9 cellular contexts compared by ENCODE assay signal in the genomic region with DNA sequence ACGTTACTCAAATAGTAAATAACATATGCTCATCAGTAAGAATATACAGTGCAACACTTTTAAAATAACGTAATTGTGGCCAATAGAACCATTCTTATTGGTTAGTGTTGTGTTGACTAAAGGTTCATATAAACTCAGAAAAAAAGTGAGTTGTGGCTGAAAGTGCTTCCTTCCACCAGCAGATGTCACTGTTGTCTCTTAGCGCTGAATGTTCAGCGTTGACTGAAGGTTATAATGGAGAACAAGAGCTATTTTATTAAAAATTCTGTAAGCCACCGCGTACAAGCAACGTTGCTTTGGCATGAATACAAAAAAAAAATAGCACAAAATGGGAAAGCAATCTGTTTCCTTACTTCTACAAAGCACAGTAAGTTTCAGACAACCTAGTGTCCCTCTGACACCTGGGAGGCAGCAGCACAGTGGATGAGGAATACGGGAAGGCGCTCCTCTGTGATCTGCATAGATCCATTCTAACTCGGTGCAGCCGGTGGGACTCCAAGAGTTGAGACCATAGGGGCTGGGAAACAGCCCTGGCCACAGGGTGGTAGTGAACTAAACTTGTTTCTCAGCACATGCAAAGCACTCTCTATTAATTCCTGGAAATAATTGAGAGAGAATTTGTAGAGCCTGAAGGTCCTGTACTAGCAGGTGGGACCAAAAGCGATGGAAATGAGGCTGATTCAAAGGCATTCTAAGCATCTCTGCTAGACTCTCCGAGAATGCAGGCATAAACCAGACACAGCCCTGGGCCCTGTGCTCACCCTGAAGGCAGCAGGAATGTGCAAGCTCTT. TPM values are rescaled to one million over a fixed set of nuclear protein-coding genes. Genes with fewer than 3 reads are reported as not detected.
DNase-seq lines count a peak whose midpoint lies in the region; ATAC-seq and TF ChIP-seq lines count a peak whose summit lies in the region.
"Had no signal": no experiment of that assay in that cellular context is flagged by ENCODE, and none has a peak within 500 bp of the region (broad histone marks: within the 10 kb centered on the region; RNA-seq: fewer than 3 reads in every experiment).

No MANE protein-coding gene starts in this region.

- no peak overlapping the region for H3K27ac ChIP-seq in left ventricle myocardium inferior (replicated peaks)

- in situ Hi-C loops in Caki2 (cut with HindIII; ENCODE audit: low pct_unique_long_range_greater_than_20kb, low sequenced_read_pairs): no loop called here

- H3K27me3 ChIP-seq in left ventricle myocardium inferior (ENCODE audit: low read depth): peaks cover 24% of the 10 kb centered on the region

- ATAC-seq in GM18907 (IDR thresholded peaks at IDR 0.05; ENCODE audit: unreplicated experiment) (peak; percentile 91), HG03103 (IDR thresholded peaks at IDR 0.05; ENCODE audit: low read depth, unreplicated experiment) (peak; percentile 86)

- H3K4me3 Mint-ChIP-seq in activated naive CD4-positive, alpha-beta T cell treated with anti-CD3 and anti-CD28 coated beads, Interleukin-2, amount 10 ng/mL, durations not matched to agents 7 days and 5 days: no peak overlapping the region

- H3K4me3 ChIP-seq in left ventricle myocardium inferior (peak overlapping the region; percentile 15), retinal pigment epithelial cell (ENCODE audit: low read length) (peak overlapping the region; percentile 49)

- DNase-seq in Caki2 (ENCODE audit: low read depth): peak; percentile 31
- peak; percentile 48 for DNase-seq in NCI-H460 (ENCODE audit: extremely low read depth, low read depth)
- peak; percentile 51 for DNase-seq in activated naive CD4-positive, alpha-beta T cell treated with anti-CD3 and anti-CD28 coated beads, Interleukin-2, amount 10 ng/mL, durations not matched to agents 7 days and 5 days
- no peak for DNase-seq in left ventricle myocardium inferior
- DNase-seq in retinal pigment epithelial cell (ENCODE audit: low read depth): no peak
- no peak for DNase-seq in activated CD4-positive, CD25-positive, alpha-beta regulatory T cell treated with anti-CD3 and anti-CD28 coated beads, Interleukin-2, amount 50 U/mL, for 72 hours

- peaks cover 24% of the 10 kb centered on the region for H3K27me3 Mint-ChIP-seq in activated naive CD4-positive, alpha-beta T cell treated with anti-CD3 and anti-CD28 coated beads, Interleukin-2, amount 10 ng/mL, durations not matched to agents 7 days and 5 days

- no peaks in the 10 kb centered on the region for H3K36me3 ChIP-seq in left ventricle myocardium inferior

- H3K9me3 ChIP-seq in left ventricle myocardium inferior (replicated peaks): no peaks in the 10 kb centered on the region

- H3K36me3 Mint-ChIP-seq in activated naive CD4-positive, alpha-beta T cell treated with anti-CD3 and anti-CD28 coated beads, Interleukin-2, amount 10 ng/mL, durations not matched to agents 7 days and 5 days: no peaks in the 10 kb centered on the region
- H3K36me3 Mint-ChIP-seq: activated naive CD4-positive, alpha-beta T cell treated with anti-CD3 and anti-CD28 coated beads, Interleukin-2, amount 50 U/mL, for 72 hours had no signal

- peaks cover 5% of the 10 kb centered on the region for H3K4me1 ChIP-seq in left ventricle myocardium inferior

- intact Hi-C loops in left ventricle myocardium inferior (cut with micrococcal nuclease): loop anchor here (5.0 kb wide), 1 partner anchor 784 kb away; no protein-coding TSS in a partner anchor

- H3K4me1 Mint-ChIP-seq in activated naive CD4-positive, alpha-beta T cell treated with anti-CD3 and anti-CD28 coated beads, Interleukin-2, amount 10 ng/mL, durations not matched to agents 7 days and 5 days: peaks cover 5% of the 10 kb centered on the region

- CTCF ChIA-PET in activated naive CD4-positive, alpha-beta T cell treated with anti-CD3 and anti-CD28 coated beads, Interleukin-2, amount 10 ng/mL, durations not matched to agents 7 days and 5 days (lab: Charles Lee): interaction anchor here (0.6 to 1.7 kb wide), 3 partner anchors 9 to 13 kb away, joined by 3 to 4 read pairs (median 4); no protein-coding TSS in a partner anchor

- TF ChIP-seq CTCF in left ventricle myocardium inferior (IDR thresholded peaks at IDR 0.05; ENCODE audit: borderline replicate concordance) (peak; percentile 95), retinal pigment epithelial cell (conservative IDR thresholded peaks at IDR 0.05; ENCODE audit: low read depth, low read length) (peak; percentile 92)

- no peak overlapping the region for H3K27ac Mint-ChIP-seq in activated naive CD4-positive, alpha-beta T cell treated with anti-CD3 and anti-CD28 coated beads, Interleukin-2, amount 10 ng/mL, durations not matched to agents 7 days and 5 days
- H3K27ac Mint-ChIP-seq: activated naive CD4-positive, alpha-beta T cell treated with anti-CD3 and anti-CD28 coated beads, Interleukin-2, amount 50 U/mL, for 72 hours had no signal

- no peaks in the 10 kb centered on the region for H3K9me3 Mint-ChIP-seq in activated naive CD4-positive, alpha-beta T cell treated with anti-CD3 and anti-CD28 coated beads, Interleukin-2, amount 10 ng/mL, durations not matched to agents 7 days and 5 days

RNA-seq across cellular contexts. Expression of a gene that starts 23.9 kb away (rescaled TPM):
- not detected in 2 replicates for total RNA-seq in Caki2 (2014; rRNA removed; shearing (Covaris generic); ENCODE audit: low replicate concordance)
- not detected in 2 replicates for total RNA-seq in NCI-H460 (2014; rRNA removed; shearing (Covaris generic))
- not detected in 2 replicates for polyA plus RNA-seq in NCI-H460 (2014; cell fraction: nucleus; rRNA removed)
- not detected for total RNA-seq in left ventricle myocardium inferior
- total RNA-seq: activated naive CD4-positive, alpha-beta T cell treated with anti-CD3 and anti-CD28 coated beads, Interleukin-2, amount 50 U/mL, for 72 hours had no signal

Comparison
In these comparisons a context has a peak if more than half of its experiments do, and no peak if none do; other contexts are left out.
1. DNase-seq: peak in Caki2 (single experiment), NCI-H460 (single experiment) and activated naive CD4-positive, alpha-beta T cell treated with anti-CD3 and anti-CD28 coated beads, Interleukin-2, amount 10 ng/mL, durations not matched to agents 7 days and 5 days (single experiment); none in left ventricle myocardium inferior (single experiment), retinal pigment epithelial cell (single experiment) and activated CD4-positive, CD25-positive, alpha-beta regulatory T cell treated with anti-CD3 and anti-CD28 coated beads, Interleukin-2, amount 50 U/mL, for 72 hours (single experiment).